In the genomic region with DNA sequence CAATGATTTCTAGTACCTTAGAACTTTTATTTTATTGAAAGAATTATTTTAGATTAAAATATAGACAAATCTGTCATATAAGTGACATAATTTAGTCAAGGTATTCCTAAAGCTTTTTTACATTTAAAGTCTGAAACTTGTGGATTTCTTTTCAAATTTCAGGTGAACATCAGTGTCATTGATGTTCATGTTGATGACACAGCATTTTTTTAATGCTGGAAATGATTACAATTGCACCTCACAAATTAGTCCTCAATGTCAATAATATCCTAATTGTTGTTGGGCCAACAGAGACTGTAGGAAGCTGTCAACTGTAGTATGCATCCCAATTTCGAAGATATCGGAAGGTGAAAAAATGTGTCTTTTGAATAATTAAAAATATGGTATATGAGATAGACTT, we compare ENCODE assay signal across 32 cellular contexts.
"Had no signal": no experiment of that assay in that cellular context is flagged by ENCODE, and none has a peak within 500 bp of the region (broad histone marks: within the 10 kb centered on the region; RNA-seq: fewer than 3 reads in every experiment).

No MANE protein-coding gene starts in this region.

- H3K27ac ChIP-seq: body of pancreas, brain microvascular endothelial cell, breast epithelium, VCaP had no signal

- ATAC-seq: activated CD8-positive, alpha-beta T cell treated with anti-CD3 and anti-CD28 coated beads for 36 hours; activated naive CD8-positive, alpha-beta T cell treated with anti-CD3 and anti-CD28 coated beads, Interleukin-2, amount 50 U/mL, for 24 hours; activated T-cell treated with anti-CD3 and anti-CD28 coated beads, Interleukin-2, amount 50 U/mL, for 4 hours; activated T-cell treated with anti-CD3 and anti-CD28 coated beads, Interleukin-2, amount 50 U/mL, for 72 hours; activated T-helper 17 cell treated with anti-CD3 and anti-CD28 coated beads, Interleukin-2, amount 50 U/mL, for 72 hours; body of pancreas had no signal

- H3K4me1 ChIP-seq: body of pancreas, breast epithelium had no signal

- H3K9me3 ChIP-seq: body of pancreas, breast epithelium had no signal

- H3K4me3 ChIP-seq: body of pancreas, breast epithelium had no signal

- FAIRE-seq: astrocyte, TTC549 had no signal

- DNase-seq: activated B cell treated with CpG ODN at 0.5 μM for 24 hours; activated CD4-positive, alpha-beta memory T cell treated with anti-CD3 and anti-CD28 coated beads for 36 hours; activated CD4-positive, alpha-beta T cell treated with anti-CD3 and anti-CD28 coated beads for 4 hours; activated CD4-positive, alpha-beta T cell treated with anti-CD3 and anti-CD28 coated beads, Interleukin-2, amount 10 ng/mL, durations not matched to agents 24 days and 14 days; activated CD4-positive, alpha-beta T cell treated with anti-CD3 and anti-CD28 coated beads, Interleukin-2, amount 50 U/mL, for 1 hour; activated CD4-positive, alpha-beta T cell treated with anti-CD3 and anti-CD28 coated beads, Interleukin-2, amount 50 U/mL, for 4 hours; activated CD4-positive, CD25-positive, alpha-beta regulatory T cell treated with anti-CD3 and anti-CD28 coated beads, Interleukin-2, amount 50 U/mL, for 72 hours; activated CD8-positive, alpha-beta memory T cell treated with anti-CD3 and anti-CD28 coated beads, Interleukin-2, amount 50 U/mL, for 4 hours; activated CD8-positive, alpha-beta T cell treated with anti-CD3 and anti-CD28 coated beads for 36 hours; activated effector memory CD4-positive, alpha-beta T cell treated with anti-CD3 and anti-CD28 coated beads, Interleukin-2, amount 50 U/mL, for 16 hours; activated gamma-delta T cell treated with Interleukin-2 at 50 U/mL for 16 hours; activated naive CD4-positive, alpha-beta T cell; activated naive CD4-positive, alpha-beta T cell treated with anti-CD3 and anti-CD28 coated beads for 36 hours; activated naive CD4-positive, alpha-beta T cell treated with anti-CD3 and anti-CD28 coated beads, Interleukin-2, amount 50 U/mL, for 16 hours; activated naive CD8-positive, alpha-beta T cell treated with anti-CD3 and anti-CD28 coated beads, Interleukin-2, amount 10 ng/mL, durations not matched to agents 7 days and 5 days; activated naive CD8-positive, alpha-beta T cell treated with anti-CD3 and anti-CD28 coated beads, Interleukin-2, amount 50 U/mL, for 24 hours; activated T-cell treated with anti-CD3 and anti-CD28 coated beads for 4 hours; activated T-cell treated with anti-CD3 and anti-CD28 coated beads, Interleukin-2, amount 50 U/mL, for 1 hour; activated T-cell treated with anti-CD3 and anti-CD28 coated beads, Interleukin-2, amount 50 U/mL, for 4 hours; activated T-cell treated with anti-CD3 and anti-CD28 coated beads, Interleukin-2, amount 50 U/mL, for 72 hours; aorta; body of pancreas; brain microvascular endothelial cell; central memory CD4-positive, alpha-beta T cell; T-helper 1 cell; T-helper 2 cell; T-helper 9 cell had no signal

- H3K27me3 ChIP-seq: body of pancreas, brain microvascular endothelial cell, breast epithelium had no signal

- H3K36me3 ChIP-seq: brain microvascular endothelial cell, breast epithelium had no signal
